ENCODE assay signal across 23 cellular contexts in the genomic region with DNA sequence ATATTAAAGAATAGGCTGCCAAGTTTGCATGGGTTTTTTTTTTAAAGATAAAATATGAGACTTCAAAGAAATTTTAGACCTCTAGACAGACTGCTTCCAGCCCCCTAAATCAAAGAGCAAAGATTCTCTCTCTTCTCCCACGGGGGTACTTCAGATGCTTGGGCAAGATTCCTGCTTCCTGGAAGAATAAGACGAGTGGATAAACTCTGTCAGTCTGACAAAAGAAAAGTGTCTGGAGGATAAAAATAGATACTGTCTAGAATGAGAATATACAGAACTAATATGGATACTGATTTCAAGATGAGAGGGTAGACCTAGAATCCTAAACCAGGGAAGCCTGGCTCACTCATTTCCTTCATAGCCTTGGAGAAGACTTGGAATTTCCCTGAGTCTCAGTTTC.
A peak's percentile ranks its signal among the peaks of the same experiment; 100 is the strongest.
DNase-seq lines count a peak whose midpoint lies in the region; ATAC-seq and TF ChIP-seq lines count a peak whose summit lies in the region.
"Had no signal": no experiment of that assay in that cellular context is flagged by ENCODE, and none has a peak within 500 bp of the region (broad histone marks: within the 10 kb centered on the region; RNA-seq: fewer than 3 reads in every experiment).

No MANE protein-coding gene starts in this region.

- H3K36me3 ChIP-seq in ACC112 (ENCODE audit: insufficient read depth, low read length): no peaks in the 10 kb centered on the region
- no peaks in the 10 kb centered on the region for H3K36me3 ChIP-seq in skeletal muscle satellite cell (ENCODE audit: insufficient read depth, low read length)
- H3K36me3 ChIP-seq: BE2C, breast epithelium, colonic mucosa had no signal

- H3K4me1 ChIP-seq in ACC112 (ENCODE audit: control insufficient read depth, insufficient read depth, low read length, unreplicated experiment) (peaks cover 28% of the 10 kb centered on the region), skeletal muscle satellite cell (ENCODE audit: control insufficient read depth, insufficient read depth, low read length) (peaks cover 47% of the 10 kb centered on the region)
- H3K4me1 ChIP-seq: BE2C, colonic mucosa had no signal

- H3K9ac ChIP-seq in skeletal muscle satellite cell (ENCODE audit: low read depth, low read length): peak overlapping the region; percentile 27

- no peak overlapping the region for H3K27ac Mint-ChIP-seq in activated T-helper 17 cell treated with anti-CD3 and anti-CD28 coated beads, Interleukin-2, amount 50 U/mL, for 72 hours
- no peak overlapping the region for H3K27ac Mint-ChIP-seq in T-helper 2 cell treated with Interferon-gamma antibody and Interleukin-4, amounts not matched to agents 5 μg/mL and 100 μg/mL, for 36 hours
- H3K27ac Mint-ChIP-seq: activated naive CD8-positive, alpha-beta T cell treated with anti-CD3 and anti-CD28 coated beads, Interleukin-2, amount 10 ng/mL, durations not matched to agents 7 days and 5 days; activated T-helper 2 cell treated with anti-CD3 and anti-CD28 coated beads, Interferon-gamma antibody, Interleukin-2, Interleukin-4, amounts not matched to agents 10 μg/mL and 5 μg/mL and 100 μg/mL, durations not matched to agents 14 hours and 24 hours and 36 hours; GM23338 had no signal

- H3K4me3 ChIP-seq in ACC112 (ENCODE audit: low read depth, low read length): no peak overlapping the region
- no peak overlapping the region for H3K4me3 ChIP-seq in fibroblast of villous mesenchyme (ENCODE audit: low read depth, low read length)
- no peak overlapping the region for H3K4me3 ChIP-seq in skeletal muscle satellite cell (ENCODE audit: low read length)
- H3K4me3 ChIP-seq: A549, breast epithelium, colonic mucosa, GM23338 had no signal

- H3K27ac ChIP-seq in ACC112 (ENCODE audit: low read depth, low read length): peak overlapping the region; percentile 76
- H3K27ac ChIP-seq: A549, colonic mucosa had no signal

- peaks cover 3% of the 10 kb centered on the region for H3K9me3 Mint-ChIP-seq in activated T-helper 17 cell treated with anti-CD3 and anti-CD28 coated beads, Interleukin-2, amount 50 U/mL, for 72 hours
- H3K9me3 Mint-ChIP-seq in T-helper 2 cell treated with Interferon-gamma antibody and Interleukin-4, amounts not matched to agents 5 μg/mL and 100 μg/mL, for 36 hours: no peaks in the 10 kb centered on the region
- H3K9me3 Mint-ChIP-seq: activated T-helper 2 cell treated with anti-CD3 and anti-CD28 coated beads, Interferon-gamma antibody, Interleukin-2, Interleukin-4, amounts not matched to agents 10 μg/mL and 5 μg/mL and 100 μg/mL, durations not matched to agents 14 hours and 24 hours and 36 hours; GM23338; immature natural killer cell had no signal

- H3K4me3 Mint-ChIP-seq in activated T-helper 17 cell treated with anti-CD3 and anti-CD28 coated beads, Interleukin-2, amount 50 U/mL, for 72 hours: peak overlapping the region; percentile 44
- no peak overlapping the region for H3K4me3 Mint-ChIP-seq in T-helper 2 cell treated with Interferon-gamma antibody and Interleukin-4, amounts not matched to agents 5 μg/mL and 100 μg/mL, for 36 hours
- H3K4me3 Mint-ChIP-seq: activated naive CD8-positive, alpha-beta T cell treated with anti-CD3 and anti-CD28 coated beads, Interleukin-2, amount 10 ng/mL, durations not matched to agents 7 days and 5 days; GM23338; immature natural killer cell; neural crest cell had no signal

- peaks cover 18% of the 10 kb centered on the region for H3K4me1 Mint-ChIP-seq in activated T-helper 17 cell treated with anti-CD3 and anti-CD28 coated beads, Interleukin-2, amount 50 U/mL, for 72 hours
- H3K4me1 Mint-ChIP-seq in T-helper 2 cell treated with Interferon-gamma antibody and Interleukin-4, amounts not matched to agents 5 μg/mL and 100 μg/mL, for 36 hours (ENCODE audit: low read depth): peaks cover 12% of the 10 kb centered on the region
- H3K4me1 Mint-ChIP-seq: immature natural killer cell had no signal

- H3K79me2 ChIP-seq in ACC112 (ENCODE audit: control insufficient read depth, insufficient read depth, low read length, unreplicated experiment): no peaks in the 10 kb centered on the region

- no peaks in the 10 kb centered on the region for H3K27me3 ChIP-seq in ACC112 (ENCODE audit: insufficient read depth, low read length)
- H3K27me3 ChIP-seq in skeletal muscle satellite cell (ENCODE audit: control insufficient read depth, insufficient read depth, low read length): no peaks in the 10 kb centered on the region
- H3K27me3 ChIP-seq: BE2C, breast epithelium, colonic mucosa had no signal

- no peaks in the 10 kb centered on the region for H3K9me3 ChIP-seq in skeletal muscle satellite cell (replicated peaks; ENCODE audit: low read length)
- H3K9me3 ChIP-seq: A549, BE2C, breast epithelium, colonic mucosa had no signal

- peak overlapping the region; percentile 1 for H3K4me2 ChIP-seq in skeletal muscle satellite cell (ENCODE audit: low read length)
- H3K4me2 ChIP-seq: A549, GM23338 had no signal

- ATAC-seq in activated T-helper 17 cell treated with anti-CD3 and anti-CD28 coated beads, Interleukin-2, amount 50 U/mL, for 72 hours (replicated peaks): no peak
- ATAC-seq in activated CD4-positive, CD25-positive, alpha-beta regulatory T cell treated with anti-CD3 and anti-CD28 coated beads, Interleukin-2, amount 50 U/mL, for 24 hours: no peak
- ATAC-seq: A549, GM23338 had no signal

- no peak for TF ChIP-seq CTCF in fibroblast of villous mesenchyme (IDR thresholded peaks at IDR 0.05; ENCODE audit: insufficient read depth, low read depth, low read length)

- H2AFZ ChIP-seq in ACC112 (ENCODE audit: low read length, unreplicated experiment): peak overlapping the region; percentile 10
- H2AFZ ChIP-seq: GM23338 had no signal

- H3K36me3 Mint-ChIP-seq in activated T-helper 17 cell treated with anti-CD3 and anti-CD28 coated beads, Interleukin-2, amount 50 U/mL, for 72 hours (ENCODE audit: low read depth): no peaks in the 10 kb centered on the region
- H3K36me3 Mint-ChIP-seq in T-helper 2 cell treated with Interferon-gamma antibody and Interleukin-4, amounts not matched to agents 5 μg/mL and 100 μg/mL, for 36 hours (ENCODE audit: low read depth): no peaks in the 10 kb centered on the region
- H3K36me3 Mint-ChIP-seq: immature natural killer cell had no signal

- H3K27me3 Mint-ChIP-seq in activated T-helper 17 cell treated with anti-CD3 and anti-CD28 coated beads, Interleukin-2, amount 50 U/mL, for 72 hours: no peaks in the 10 kb centered on the region
- H3K27me3 Mint-ChIP-seq in T-helper 2 cell treated with Interferon-gamma antibody and Interleukin-4, amounts not matched to agents 5 μg/mL and 100 μg/mL, for 36 hours (ENCODE audit: low read depth): no peaks in the 10 kb centered on the region
- H3K27me3 Mint-ChIP-seq: activated naive CD8-positive, alpha-beta T cell treated with anti-CD3 and anti-CD28 coated beads, Interleukin-2, amount 10 ng/mL, durations not matched to agents 7 days and 5 days had no signal

- DNase-seq in fibroblast of villous mesenchyme (ENCODE audit: low read depth) (peak; percentile 60), COR-L47 (lab: John Stamatoyannopoulos, UW) (no peak)
- no peak for DNase-seq in T-helper 2 cell treated with Interferon-gamma antibody and Interleukin-4, amounts not matched to agents 5 μg/mL and 100 μg/mL, for 36 hours (ENCODE audit: low spot score)
- DNase-seq in activated effector memory CD4-positive, alpha-beta T cell treated with Interleukin-2 at 50 U/mL for 16 hours: no peak
- DNase-seq: activated naive CD8-positive, alpha-beta T cell treated with anti-CD3 and anti-CD28 coated beads, Interleukin-2, amount 10 ng/mL, durations not matched to agents 7 days and 5 days; BE2C; Calu3; colonic mucosa; immature natural killer cell; midbrain; NCI-H187 treated with DMSO at 0.1 percent for 48 hours; NCI-H446; stimulated activated CD4-positive, alpha-beta T cell treated with anti-CD3 and anti-CD28 coated beads, Interleukin-4, amount 100 ng/mL, for 1 hour; stimulated activated naive CD4-positive, alpha-beta T cell had no signal
